ENCODE assay signal across 1 cellular context in genomic region chr15:83011271-83012037, GRCh38.
TF ChIP-seq lines count a peak whose summit lies in the region.

Gene C15orf40 (minus strand): TSS chr15:83011639. CDS start chr15:83011607, 32 bp downstream.

TF ChIP-seq in HepG2, 621 proteins besides CTCF, POLR2A, EP300 and RAD21 (continued from another document and continues in another):
- TF ChIP-seq ZNF335 (CRISPR knock-in tag; IDR thresholded peaks at IDR 0.05): 0 out of 2 replicates have a peak, but pooled peaks have one; percentile 65
- TF ChIP-seq SMARCC2 (IDR thresholded peaks at IDR 0.05): no peak
- TF ChIP-seq ZNF121 (CRISPR knock-in tag; IDR thresholded peaks at IDR 0.05): no peak
- no peak for TF ChIP-seq ZNF816 (CRISPR knock-in tag; IDR thresholded peaks at IDR 0.05; ENCODE audit: borderline replicate concordance)
- TF ChIP-seq RXRA (CRISPR knock-in tag; IDR thresholded peaks at IDR 0.05): peak; percentile 72; the same call in 1 of the 2 replicates
- TF ChIP-seq, protein P1, sequence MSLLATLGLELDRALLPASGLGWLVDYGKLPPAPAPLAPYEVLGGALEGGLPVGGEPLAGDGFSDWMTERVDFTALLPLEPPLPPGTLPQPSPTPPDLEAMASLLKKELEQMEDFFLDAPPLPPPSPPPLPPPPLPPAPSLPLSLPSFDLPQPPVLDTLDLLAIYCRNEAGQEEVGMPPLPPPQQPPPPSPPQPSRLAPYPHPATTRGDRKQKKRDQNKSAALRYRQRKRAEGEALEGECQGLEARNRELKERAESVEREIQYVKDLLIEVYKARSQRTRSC (CRISPR knock-in tag; IDR thresholded peaks at IDR 0.05; ENCODE audit: low read depth): no peak
- TF ChIP-seq TARDBP (CRISPR knock-in tag; IDR thresholded peaks at IDR 0.05): peak; percentile 55; the same call in 1 of the 2 replicates
- TF ChIP-seq ZNF784 (CRISPR knock-in tag; IDR thresholded peaks at IDR 0.05; ENCODE audit: borderline replicate concordance): no peak
- TF ChIP-seq ISX (CRISPR knock-in tag; conservative IDR thresholded peaks at IDR 0.05): peak; percentile 54; the same call in 1 of the 2 replicates
- no peak for TF ChIP-seq SUZ12 (IDR thresholded peaks at IDR 0.05; ENCODE audit: low read depth, low read length)
- TF ChIP-seq PTBP1 (IDR thresholded peaks at IDR 0.05; ENCODE audit: low read depth, low read length, poor library complexity, severe bottlenecking): no peak
- TF ChIP-seq AHR (CRISPR knock-in tag; IDR thresholded peaks at IDR 0.05): no peak; the same call in 1 of the 2 replicates
- TF ChIP-seq ZNF484 (CRISPR knock-in tag; IDR thresholded peaks at IDR 0.05; ENCODE audit: borderline replicate concordance, low read depth): no peak
- no peak for TF ChIP-seq ZNF329 (CRISPR knock-in tag; IDR thresholded peaks at IDR 0.05; ENCODE audit: low read depth)
- TF ChIP-seq CREB1 (IDR thresholded peaks at IDR 0.05): no peak
- TF ChIP-seq CREB1 (CRISPR knock-in tag; IDR thresholded peaks at IDR 0.05): no peak
- TF ChIP-seq, protein P2, sequence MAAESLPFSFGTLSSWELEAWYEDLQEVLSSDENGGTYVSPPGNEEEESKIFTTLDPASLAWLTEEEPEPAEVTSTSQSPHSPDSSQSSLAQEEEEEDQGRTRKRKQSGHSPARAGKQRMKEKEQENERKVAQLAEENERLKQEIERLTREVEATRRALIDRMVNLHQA (CRISPR knock-in tag; IDR thresholded peaks at IDR 0.05): no peak
- peak; percentile 79; the same call in 1 of the 2 replicates for TF ChIP-seq TBX2 (CRISPR knock-in tag; IDR thresholded peaks at IDR 0.05; ENCODE audit: borderline replicate concordance)
- peak; percentile 89 for TF ChIP-seq ZC3H13 (CRISPR knock-in tag; IDR thresholded peaks at IDR 0.05)
- TF ChIP-seq, protein P3, sequence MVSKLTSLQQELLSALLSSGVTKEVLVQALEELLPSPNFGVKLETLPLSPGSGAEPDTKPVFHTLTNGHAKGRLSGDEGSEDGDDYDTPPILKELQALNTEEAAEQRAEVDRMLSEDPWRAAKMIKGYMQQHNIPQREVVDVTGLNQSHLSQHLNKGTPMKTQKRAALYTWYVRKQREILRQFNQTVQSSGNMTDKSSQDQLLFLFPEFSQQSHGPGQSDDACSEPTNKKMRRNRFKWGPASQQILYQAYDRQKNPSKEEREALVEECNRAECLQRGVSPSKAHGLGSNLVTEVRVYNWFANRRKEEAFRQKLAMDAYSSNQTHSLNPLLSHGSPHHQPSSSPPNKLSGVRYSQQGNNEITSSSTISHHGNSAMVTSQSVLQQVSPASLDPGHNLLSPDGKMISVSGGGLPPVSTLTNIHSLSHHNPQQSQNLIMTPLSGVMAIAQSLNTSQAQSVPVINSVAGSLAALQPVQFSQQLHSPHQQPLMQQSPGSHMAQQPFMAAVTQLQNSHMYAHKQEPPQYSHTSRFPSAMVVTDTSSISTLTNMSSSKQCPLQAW (CRISPR knock-in tag; IDR thresholded peaks at IDR 0.05): peak; percentile 93
- TF ChIP-seq ZNF672 (CRISPR knock-in tag; IDR thresholded peaks at IDR 0.05): no peak; the same call in 1 of the 2 replicates
- no peak for TF ChIP-seq FLYWCH1 (CRISPR knock-in tag; IDR thresholded peaks at IDR 0.05)
- TF ChIP-seq ZKSCAN8 (CRISPR knock-in tag; IDR thresholded peaks at IDR 0.05; ENCODE audit: borderline replicate concordance): no peak
- TF ChIP-seq ZBTB43 (CRISPR knock-in tag; conservative IDR thresholded peaks at IDR 0.05): 0 out of 2 replicates have a peak, but pooled peaks have one; percentile 49
- TF ChIP-seq ZNF292 (CRISPR knock-in tag; IDR thresholded peaks at IDR 0.05; ENCODE audit: borderline replicate concordance, low read depth): peak; percentile 44; the same call in 1 of the 2 replicates
- TF ChIP-seq, protein P4, sequence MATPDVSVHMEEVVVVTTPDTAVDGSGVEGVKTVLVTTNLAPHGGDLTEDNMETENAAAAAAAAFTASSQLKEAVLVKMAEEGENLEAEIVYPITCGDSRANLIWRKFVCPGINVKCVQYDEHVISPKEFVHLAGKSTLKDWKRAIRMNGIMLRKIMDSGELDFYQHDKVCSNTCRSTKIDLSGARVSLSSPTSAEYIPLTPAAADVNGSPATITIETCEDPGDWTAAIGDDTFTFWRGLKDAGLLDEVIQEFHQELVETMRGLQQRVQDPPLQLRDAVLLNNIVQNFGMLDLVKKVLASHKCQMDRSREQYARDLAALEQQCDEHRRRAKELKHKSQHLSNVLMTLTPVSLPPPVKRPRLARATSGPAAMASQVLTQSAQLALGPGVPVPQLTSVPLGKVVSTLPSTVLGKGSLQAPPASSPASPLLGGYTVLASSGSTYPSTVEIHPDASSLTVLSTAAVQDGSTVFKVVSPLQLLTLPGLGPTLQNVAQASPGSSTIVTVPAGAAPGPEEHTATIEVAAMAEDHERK (CRISPR knock-in tag; IDR thresholded peaks at IDR 0.05; ENCODE audit: low read depth): no peak
- no peak for TF ChIP-seq ZNF558 (CRISPR knock-in tag; IDR thresholded peaks at IDR 0.05; ENCODE audit: borderline replicate concordance)
- TF ChIP-seq NRL (CRISPR knock-in tag; IDR thresholded peaks at IDR 0.05; ENCODE audit: borderline replicate concordance): peak; percentile 87
- TF ChIP-seq ZNF83 (CRISPR knock-in tag; IDR thresholded peaks at IDR 0.05; ENCODE audit: borderline replicate concordance): no peak
- TF ChIP-seq FOXJ3 (CRISPR knock-in tag; IDR thresholded peaks at IDR 0.05; ENCODE audit: borderline replicate concordance): peak; percentile 74; the same call in 1 of the 2 replicates
- TF ChIP-seq, protein P5, sequence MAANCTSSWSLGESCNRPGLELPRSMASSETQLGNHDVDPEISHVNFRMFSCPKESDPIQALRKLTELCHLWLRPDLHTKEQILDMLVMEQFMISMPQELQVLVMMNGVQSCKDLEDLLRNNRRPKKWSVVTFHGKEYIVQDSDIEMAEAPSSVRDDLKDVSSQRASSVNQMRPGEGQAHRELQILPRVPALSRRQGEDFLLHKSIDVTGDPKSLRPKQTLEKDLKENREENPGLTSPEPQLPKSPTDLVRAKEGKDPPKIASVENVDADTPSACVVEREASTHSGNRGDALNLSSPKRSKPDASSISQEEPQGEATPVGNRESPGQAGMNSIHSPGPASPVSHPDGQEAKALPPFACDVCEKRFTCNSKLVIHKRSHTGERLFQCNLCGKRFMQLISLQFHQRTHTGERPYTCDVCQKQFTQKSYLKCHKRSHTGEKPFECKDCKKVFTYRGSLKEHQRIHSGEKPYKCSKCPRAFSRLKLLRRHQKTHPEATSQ (CRISPR knock-in tag; IDR thresholded peaks at IDR 0.05; ENCODE audit: borderline replicate concordance): no peak
- TF ChIP-seq, protein P6, sequence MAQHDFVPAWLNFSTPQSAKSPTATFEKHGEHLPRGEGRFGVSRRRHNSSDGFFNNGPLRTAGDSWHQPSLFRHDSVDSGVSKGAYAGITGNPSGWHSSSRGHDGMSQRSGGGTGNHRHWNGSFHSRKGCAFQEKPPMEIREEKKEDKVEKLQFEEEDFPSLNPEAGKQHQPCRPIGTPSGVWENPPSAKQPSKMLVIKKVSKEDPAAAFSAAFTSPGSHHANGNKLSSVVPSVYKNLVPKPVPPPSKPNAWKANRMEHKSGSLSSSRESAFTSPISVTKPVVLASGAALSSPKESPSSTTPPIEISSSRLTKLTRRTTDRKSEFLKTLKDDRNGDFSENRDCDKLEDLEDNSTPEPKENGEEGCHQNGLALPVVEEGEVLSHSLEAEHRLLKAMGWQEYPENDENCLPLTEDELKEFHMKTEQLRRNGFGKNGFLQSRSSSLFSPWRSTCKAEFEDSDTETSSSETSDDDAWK (CRISPR knock-in tag; IDR thresholded peaks at IDR 0.05): no peak
- TF ChIP-seq, protein P7, sequence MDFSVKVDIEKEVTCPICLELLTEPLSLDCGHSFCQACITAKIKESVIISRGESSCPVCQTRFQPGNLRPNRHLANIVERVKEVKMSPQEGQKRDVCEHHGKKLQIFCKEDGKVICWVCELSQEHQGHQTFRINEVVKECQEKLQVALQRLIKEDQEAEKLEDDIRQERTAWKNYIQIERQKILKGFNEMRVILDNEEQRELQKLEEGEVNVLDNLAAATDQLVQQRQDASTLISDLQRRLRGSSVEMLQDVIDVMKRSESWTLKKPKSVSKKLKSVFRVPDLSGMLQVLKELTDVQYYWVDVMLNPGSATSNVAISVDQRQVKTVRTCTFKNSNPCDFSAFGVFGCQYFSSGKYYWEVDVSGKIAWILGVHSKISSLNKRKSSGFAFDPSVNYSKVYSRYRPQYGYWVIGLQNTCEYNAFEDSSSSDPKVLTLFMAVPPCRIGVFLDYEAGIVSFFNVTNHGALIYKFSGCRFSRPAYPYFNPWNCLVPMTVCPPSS (IDR thresholded peaks at IDR 0.05): no peak
- peak; percentile 78; the same call in 1 of the 2 replicates for TF ChIP-seq CBFB (CRISPR knock-in tag; IDR thresholded peaks at IDR 0.05)
- TF ChIP-seq ZNF205 (CRISPR knock-in tag; IDR thresholded peaks at IDR 0.05): peak; percentile 45; the same call in 1 of the 2 replicates
- TF ChIP-seq, protein P8, sequence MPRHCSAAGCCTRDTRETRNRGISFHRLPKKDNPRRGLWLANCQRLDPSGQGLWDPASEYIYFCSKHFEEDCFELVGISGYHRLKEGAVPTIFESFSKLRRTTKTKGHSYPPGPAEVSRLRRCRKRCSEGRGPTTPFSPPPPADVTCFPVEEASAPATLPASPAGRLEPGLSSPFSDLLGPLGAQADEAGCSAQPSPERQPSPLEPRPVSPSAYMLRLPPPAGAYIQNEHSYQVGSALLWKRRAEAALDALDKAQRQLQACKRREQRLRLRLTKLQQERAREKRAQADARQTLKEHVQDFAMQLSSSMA (CRISPR knock-in tag; IDR thresholded peaks at IDR 0.05): no peak
- TF ChIP-seq TBX3 (IDR thresholded peaks at IDR 0.05; ENCODE audit: borderline replicate concordance): 0 out of 2 replicates have a peak, but pooled peaks have one; percentile 20
- no peak for TF ChIP-seq ZNF317 (CRISPR knock-in tag; IDR thresholded peaks at IDR 0.05)
- TF ChIP-seq MLX (CRISPR knock-in tag; IDR thresholded peaks at IDR 0.05): no peak
- no peak for TF ChIP-seq NAIF1 (CRISPR knock-in tag; IDR thresholded peaks at IDR 0.05; ENCODE audit: borderline replicate concordance)
- TF ChIP-seq, protein P9, sequence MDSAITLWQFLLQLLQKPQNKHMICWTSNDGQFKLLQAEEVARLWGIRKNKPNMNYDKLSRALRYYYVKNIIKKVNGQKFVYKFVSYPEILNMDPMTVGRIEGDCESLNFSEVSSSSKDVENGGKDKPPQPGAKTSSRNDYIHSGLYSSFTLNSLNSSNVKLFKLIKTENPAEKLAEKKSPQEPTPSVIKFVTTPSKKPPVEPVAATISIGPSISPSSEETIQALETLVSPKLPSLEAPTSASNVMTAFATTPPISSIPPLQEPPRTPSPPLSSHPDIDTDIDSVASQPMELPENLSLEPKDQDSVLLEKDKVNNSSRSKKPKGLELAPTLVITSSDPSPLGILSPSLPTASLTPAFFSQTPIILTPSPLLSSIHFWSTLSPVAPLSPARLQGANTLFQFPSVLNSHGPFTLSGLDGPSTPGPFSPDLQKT (CRISPR knock-in tag; IDR thresholded peaks at IDR 0.05; ENCODE audit: borderline replicate concordance): peak; percentile 39; the same call in 1 of the 2 replicates
- TF ChIP-seq ZNF670 (CRISPR knock-in tag; IDR thresholded peaks at IDR 0.05; ENCODE audit: borderline replicate concordance): no peak
- peak; percentile 54; the same call in 1 of the 2 replicates for TF ChIP-seq ZNF616 (CRISPR knock-in tag; IDR thresholded peaks at IDR 0.05; ENCODE audit: low read depth)
- no peak for TF ChIP-seq ZNF260 (CRISPR knock-in tag; IDR thresholded peaks at IDR 0.05; ENCODE audit: borderline replicate concordance, low read depth)
- TF ChIP-seq TCF7L2 (IDR thresholded peaks at IDR 0.05; ENCODE audit: low read depth, low read length): no peak
- peak; percentile 84 for TF ChIP-seq PBX3 (CRISPR knock-in tag; IDR thresholded peaks at IDR 0.05; ENCODE audit: borderline replicate concordance)
- no peak; the same call in 1 of the 2 replicates for TF ChIP-seq ZNF543 (CRISPR knock-in tag; IDR thresholded peaks at IDR 0.05)
- peak; percentile 94 for TF ChIP-seq ZFY (CRISPR knock-in tag; IDR thresholded peaks at IDR 0.05)
- TF ChIP-seq TGIF2 (CRISPR knock-in tag; IDR thresholded peaks at IDR 0.05): peak; percentile 81; the same call in 1 of the 2 replicates
